Comparison of ENCODE assay signal across 8 cellular contexts in genomic region chr20:32574296-32575226, GRCh38. TPM values are rescaled to one million over a fixed set of nuclear protein-coding genes. Genes with fewer than 3 reads are reported as not detected.
A peak's percentile ranks its signal among the peaks of the same experiment; 100 is the strongest.
DNase-seq lines count a peak whose midpoint lies in the region; ATAC-seq and TF ChIP-seq lines count a peak whose summit lies in the region.

No MANE protein-coding gene starts in this region.

- no peak overlapping the region for H3K4me2 ChIP-seq in DND-41 (ENCODE audit: insufficient read depth, low read length)

- H3K4me1 ChIP-seq in DND-41 (ENCODE audit: insufficient read depth, low read length) (no peaks in the 10 kb centered on the region), right lobe of liver (no peaks in the 10 kb centered on the region)

- H4K20me1 ChIP-seq in DND-41 (ENCODE audit: insufficient read depth, low read length), result peaks cover 85% of the 10 kb centered on the region

- peaks cover 92% of the 10 kb centered on the region for H3K79me2 ChIP-seq in DND-41 (ENCODE audit: insufficient read depth, low read length)

- 64% methylated on average over 12 of the region's 34 CpGs for WGBS in right lobe of liver (ENCODE audit: insufficient coverage, low coverage, low lambda C conversion rate, missing lambda C conversion rate)

- no peaks in the 10 kb centered on the region for H3K9me3 Mint-ChIP-seq in activated naive CD4-positive, alpha-beta T cell treated with anti-CD3 and anti-CD28 coated beads, Interleukin-2, amount 50 U/mL, for 72 hours

- no peak for TF ChIP-seq CTCF in DND-41 (IDR thresholded peaks at IDR 0.05; ENCODE audit: borderline replicate concordance, extremely low read depth, low read length, poor library complexity, severe bottlenecking)
- no peak for TF ChIP-seq CTCF in right lobe of liver (IDR thresholded peaks at IDR 0.05)

- H2AFZ ChIP-seq in DND-41 (ENCODE audit: low read depth, low read length), result no peak overlapping the region

- H3K9ac ChIP-seq in DND-41 (ENCODE audit: low read depth, low read length), result no peak overlapping the region

- H3K27ac Mint-ChIP-seq in activated naive CD4-positive, alpha-beta T cell treated with anti-CD3 and anti-CD28 coated beads, Interleukin-2, amount 50 U/mL, for 72 hours, result no peak overlapping the region

- no peaks in the 10 kb centered on the region for H3K36me3 ChIP-seq in DND-41 (ENCODE audit: insufficient read depth, low read length)
- H3K36me3 ChIP-seq in right lobe of liver, result no peaks in the 10 kb centered on the region

- H3K27me3 ChIP-seq in DND-41 (ENCODE audit: insufficient read depth, low read length, poor library complexity) (no peaks in the 10 kb centered on the region), right lobe of liver (no peaks in the 10 kb centered on the region)

- H3K4me3 ChIP-seq in DND-41 (ENCODE audit: low read depth in 1 of 2, low read length in 2 of 2) (no peak overlapping the region), right lobe of liver (no peak overlapping the region)

- ATAC-seq in DND-41 (ENCODE audit: insufficient read depth, low read depth), result peak; percentile 70
- ATAC-seq in activated naive CD4-positive, alpha-beta T cell treated with anti-CD3 and anti-CD28 coated beads, Interleukin-2, amount 50 U/mL, for 72 hours, result peak; percentile 69 to 81
- ATAC-seq in right lobe of liver, result peak in 3 of 4 donors; percentile 20 to 67 (median 28)
- no peak for ATAC-seq in HG02840 (IDR thresholded peaks at IDR 0.05; ENCODE audit: low FRiP score, unreplicated experiment)
- ATAC-seq in GM21360 (IDR thresholded peaks at IDR 0.05; ENCODE audit: unreplicated experiment), result no peak

- intact Hi-C loops in right lobe of liver (cut with DNase I), result no loop called here

- TF ChIP-seq POLR2A in right lobe of liver (IDR thresholded peaks at IDR 0.05), result no peak

- H3K9me3 ChIP-seq in DND-41 (ENCODE audit: insufficient read depth, low read length, severe bottlenecking) (no peaks in the 10 kb centered on the region), right lobe of liver (no peaks in the 10 kb centered on the region)

- H3K27ac ChIP-seq in DND-41 (ENCODE audit: low read length) (peak overlapping the region; percentile 30), right lobe of liver (no peak overlapping the region)

- H3K36me3 Mint-ChIP-seq in activated naive CD4-positive, alpha-beta T cell treated with anti-CD3 and anti-CD28 coated beads, Interleukin-2, amount 50 U/mL, for 72 hours, result no peaks in the 10 kb centered on the region

- peak; percentile 61 for DNase-seq in DND-41
- peak; percentile 76 for DNase-seq in NCI-H524 treated with DMSO at 0.1 percent for 48 hours (lab: John Stamatoyannopoulos, UW)
- DNase-seq in activated naive CD4-positive, alpha-beta T cell treated with anti-CD3 and anti-CD28 coated beads, Interleukin-2, amount 50 U/mL, for 72 hours (ENCODE audit: low spot score in 2 of 2), result peak in 1 of 2 donors; percentile 48
- DNase-seq in right lobe of liver, result peak in 1 of 3 donors; percentile 40
- no peak for DNase-seq in T1000 (lab: John Stamatoyannopoulos, UW)
- no peak for DNase-seq in cerebellar nuclear complex (lab: John Stamatoyannopoulos, UW)

RNA-seq across cellular contexts. Expression of gene NOL4L, which starts 10.6 kb away (rescaled TPM):
- total RNA-seq in activated naive CD4-positive, alpha-beta T cell treated with anti-CD3 and anti-CD28 coated beads, Interleukin-2, amount 50 U/mL, for 72 hours, result 10 to 100 TPM; 21.2 to 30.7 TPM
- total RNA-seq in right lobe of liver, result 1 to 10 TPM; 4.3 to 6.5 (median 5.7) TPM

Comparison
In these comparisons a context has a peak if more than half of its experiments do, and no peak if none do; other contexts are left out.
1. ATAC-seq: peak in DND-41 (single experiment), activated naive CD4-positive, alpha-beta T cell treated with anti-CD3 and anti-CD28 coated beads, Interleukin-2, amount 50 U/mL, for 72 hours (2 of 2) and right lobe of liver (3 of 4); none in HG02840 (single experiment) and GM21360 (single experiment).
2. DNase-seq: peak in DND-41 (single experiment) and NCI-H524 treated with DMSO at 0.1 percent for 48 hours (single experiment); none in T1000 (single experiment) and cerebellar nuclear complex (0 of 2).